Comparison of ENCODE assay signal across 8 cellular contexts in genomic region chr2:148020036-148020357, GRCh38. TPM values are rescaled to one million over a fixed set of nuclear protein-coding genes. Genes with fewer than 3 reads are reported as not detected.
A peak's percentile ranks its signal among the peaks of the same experiment; 100 is the strongest.
DNase-seq lines count a peak whose midpoint lies in the region; ATAC-seq, FAIRE-seq and TF ChIP-seq lines count a peak whose summit lies in the region.

No MANE protein-coding gene starts in this region.

- RAD21 ChIA-PET in GM12878 (lab: Charles Lee; ENCODE audit: unreplicated experiment), result interaction anchor here (1.2 to 7.9 kb wide), 7 partner anchors 19 to 489 kb away, joined by 3 to 90 read pairs (median 12); no protein-coding TSS in a partner anchor

- no peaks in the 10 kb centered on the region for H3K9me3 ChIP-seq in HUES64 (ENCODE audit: insufficient read depth, low read depth, low read length)
- H3K9me3 ChIP-seq in GM12878 (replicated peaks; ENCODE audit: control insufficient read depth, insufficient read depth, low read length), result peaks cover 5% of the 10 kb centered on the region; the same call in 2 of the 3 replicates
- H3K9me3 ChIP-seq in right lobe of liver, result no peaks in the 10 kb centered on the region
- no peaks in the 10 kb centered on the region for H3K9me3 ChIP-seq in upper lobe of left lung

- peak overlapping the region; percentile 83 for H2AFZ ChIP-seq in GM12878 (ENCODE audit: control insufficient read depth, low read depth, low read length)

- H3K27me3 ChIP-seq in HUES64 (ENCODE audit: insufficient read depth, low read length) (no peaks in the 10 kb centered on the region), GM12878 (replicated peaks in 1 of 2; ENCODE audit: control insufficient read depth in 2 of 2, insufficient read depth in 2 of 2, low read length in 1 of 2) (no peaks in the 10 kb centered on the region), right lobe of liver (no peaks in the 10 kb centered on the region), upper lobe of left lung (no peaks in the 10 kb centered on the region)

- TF ChIP-seq POLR2A in GM12878 (IDR thresholded peaks at IDR 0.05; ENCODE audit: low read depth, low read length), result no peak
- TF ChIP-seq POLR2A in right lobe of liver (IDR thresholded peaks at IDR 0.05), result no peak
- TF ChIP-seq POLR2A in upper lobe of left lung (IDR thresholded peaks at IDR 0.05), result no peak

- SMC1A ChIA-PET in GM12878 (lab: Charles Lee; ENCODE audit: uncharacterized antibody, unreplicated experiment), result interaction anchor here (1.0 to 17.7 kb wide), 10 partner anchors 9 to 489 kb away, joined by 3 to 177 read pairs (median 8); no protein-coding TSS in a partner anchor

- H3K9ac ChIP-seq in HUES64 (ENCODE audit: low read depth, low read length) (peak overlapping the region; percentile 89), GM12878 (ENCODE audit: control insufficient read depth, insufficient read depth, low read length) (peak overlapping the region; percentile 62)

- 2% methylated on average over 9 of the region's 9 CpGs for WGBS in HUES64
- 1% methylated on average over 9 of the region's 9 CpGs for WGBS in GM12878 (ENCODE audit: insufficient coverage, insufficient replicate concordance, low lambda C conversion rate, missing lambda C conversion rate)
- WGBS in right lobe of liver (ENCODE audit: insufficient coverage, low coverage, low lambda C conversion rate, missing lambda C conversion rate), result 0% methylated on average over 9 of the region's 9 CpGs
- WGBS in upper lobe of left lung, 2 donors, result 1 to 4% methylated on average over 9 of the region's 9 CpGs

- peak overlapping the region; percentile 69 for H3K4me2 ChIP-seq in GM12878 (ENCODE audit: control insufficient read depth, insufficient read depth)

- no peak for FAIRE-seq in GM12878 (lab: Jason Lieb, UNC)

- BruUV-seq in GM12878 (replicated peaks; lab: Mats Ljungman, UMichigan), result TSS peak; percentile 76

- no peak for TF ChIP-seq CTCF in GM12878 (IDR thresholded peaks at IDR 0.05 in 2 of 3, conservative IDR thresholded peaks at IDR 0.05 in 1 of 3; ENCODE audit: control insufficient read depth in 2 of 3, extremely low read depth in 1 of 3, insufficient read depth in 1 of 3, low read depth in 3 of 3, low read length in 3 of 3)
- no peak for TF ChIP-seq CTCF in right lobe of liver (IDR thresholded peaks at IDR 0.05)
- TF ChIP-seq CTCF in upper lobe of left lung (IDR thresholded peaks at IDR 0.05), result no peak

- H4K20me1 ChIP-seq in GM12878 (ENCODE audit: control insufficient read depth, insufficient read depth), result no peaks in the 10 kb centered on the region

- intact Hi-C loops in GM12878 (cut with micrococcal nuclease; ENCODE audit: unreplicated experiment), result loop anchor here (2.0 to 10.0 kb wide), 3 partner anchors 29 to 625 kb away; partner anchors contain the start of gene EPC2
- intact Hi-C loops in right lobe of liver (cut with DNase I), result no loop called here

- H3K36me3 ChIP-seq in HUES64 (ENCODE audit: insufficient read depth, low read length) (no peaks in the 10 kb centered on the region), GM12878 (ENCODE audit: control insufficient read depth in 2 of 2, insufficient read depth in 2 of 2, low read length in 1 of 2) (peaks cover 0 to 3% of the 10 kb centered on the region in 2 experiments; a peak in 2 of 4 replicates), right lobe of liver (no peaks in the 10 kb centered on the region), upper lobe of left lung (no peaks in the 10 kb centered on the region)

- H3K79me2 ChIP-seq in GM12878 (ENCODE audit: control insufficient read depth, insufficient read depth, low read length), result peaks cover 91% of the 10 kb centered on the region

- ATAC-seq in GM18499 (IDR thresholded peaks at IDR 0.05; ENCODE audit: insufficient read depth, unreplicated experiment) (peak; percentile 23), GM12878 (peak; percentile 32), right lobe of liver (no peak), upper lobe of left lung (ENCODE audit: low FRiP score in 2 of 2) (peak; percentile 13 to 15), GM18502 (IDR thresholded peaks at IDR 0.05; ENCODE audit: poor library complexity, unreplicated experiment) (no peak)

- DNase-seq in GM12878 (ENCODE audit: low read depth, low spot score) (no peak), right lobe of liver (no peak), upper lobe of left lung (no peak), NCI-H2081 (lab: John Stamatoyannopoulos, UW) (no peak)
- no peak for DNase-seq in activated CD4-positive, alpha-beta T cell treated with anti-CD3 and anti-CD28 coated beads for 4 hours

- POLR2A ChIA-PET in GM12878 (lab: Charles Lee), result interaction anchor here (0.6 to 4.9 kb wide), 10 partner anchors 12 to 39 kb away, joined by 3 to 57 read pairs (median 8); no protein-coding TSS in a partner anchor

- H3K4me3 ChIP-seq in HUES64 (ENCODE audit: low read length) (peak overlapping the region; percentile 98), GM12878 (peak overlapping the region; percentile 99), right lobe of liver (peak overlapping the region; percentile 83 to 92 (median 90)), upper lobe of left lung (peak overlapping the region; percentile 73 to 89 (median 85))

- TF ChIP-seq RAD21 in GM12878 (IDR thresholded peaks at IDR 0.05; ENCODE audit: insufficient read depth, low read depth, low read length), result no peak

- TF ChIP-seq EP300 in GM12878 (IDR thresholded peaks at IDR 0.05; ENCODE audit: borderline replicate concordance in 1 of 2, control insufficient read depth in 1 of 2, low read depth in 2 of 2, low read length in 2 of 2) (no peak), upper lobe of left lung (IDR thresholded peaks at IDR 0.05) (no peak)

- H3K4me1 ChIP-seq in HUES64 (ENCODE audit: insufficient read depth, low read length) (peaks cover 30% of the 10 kb centered on the region), GM12878 (ENCODE audit: control insufficient read depth, insufficient read depth, low read length) (no peaks in the 10 kb centered on the region), right lobe of liver (peaks cover 0 to 31% (median 13%) of the 10 kb centered on the region in 4 donors), upper lobe of left lung (peaks cover 29 to 41% (median 35%) of the 10 kb centered on the region in 4 donors)

- CTCF ChIA-PET in GM12878 (lab: Yijun Ruan, JAX), result interaction anchor here (1.2 to 2.5 kb wide), 6 partner anchors 22 to 489 kb away, joined by 3 to 11 read pairs (median 6); no protein-coding TSS in a partner anchor

- H3K27ac ChIP-seq in HUES64 (ENCODE audit: low read depth, low read length) (peak overlapping the region; percentile 80), GM12878 (ENCODE audit: control insufficient read depth, insufficient read depth) (peak overlapping the region; percentile 77), right lobe of liver (peak overlapping the region; percentile 56 to 72 (median 63)), upper lobe of left lung (peak overlapping the region; percentile 93 to 98 (median 95))

- in situ Hi-C loops in GM12878 (cut with MboI), result no loop called here

RNA-seq across cellular contexts. Expression of gene ORC4, which starts 0.5 kb away (rescaled TPM):
- 59.5 TPM for polyA plus RNA-seq in HUES64 (2013, experiment 1 of 2)
- 69.7 TPM for polyA plus RNA-seq in HUES64 (2013, experiment 2 of 2)
- 192 and 216 TPM in 2 replicates for total RNA-seq in GM12878 (2013; cell fraction: nucleolus; rRNA removed)
- total RNA-seq in GM12878 (2014; rRNA removed) (25.7 and 27.2 TPM in 2 replicates), GM12878 (2014; rRNA removed; fragmentation: Illumina TruSeq; extraction: Trizol) (32.9 and 35.6 TPM in 2 replicates), GM12878 (2021) (36.6 and 38.2 TPM in 2 replicates), right lobe of liver (10 to 100 TPM; 18.6 to 61.4 (median 22.9) TPM), upper lobe of left lung (10 to 100 TPM; 21.9 to 48.5 (median 27.9) TPM)
- 6.7 TPM for polyA plus RNA-seq in GM12878 (2011; ENCODE audit: low read depth)
- polyA plus RNA-seq in GM12878 (2011; rRNA removed) (55.9 and 98.2 TPM in 2 replicates), GM12878 (2014; fragmentation: Illumina TruSeq; extraction: Trizol) (56.7 and 74.2 TPM in 2 replicates), GM12878 (2014; fragmentation: Nextera tagmentation; extraction: Ambion mirVana) (10 to 100 TPM; 31.3 to 71.3 TPM), GM12878 (2014; rRNA removed) (32.0 and 48.3 TPM in 2 replicates), GM12878 (2016; fragmentation: Nextera tagmentation; extraction: Ambion mirVana) (10 to 100 TPM; 62.3 to 65.5 TPM)
- 12.6 and 33.1 TPM in 2 replicates for polyA plus RNA-seq in GM12878 (2011; cell fraction: cytosol; rRNA removed)
- polyA plus RNA-seq in GM12878 (2011; cell fraction: nucleus; rRNA removed), result 32.5 and 43.1 TPM in 2 replicates
- polyA plus RNA-seq in GM12878 (2012), result 17.9 and 29.9 TPM in 2 replicates
- polyA minus RNA-seq in GM12878 (2011; rRNA and poly(A)+ RNA removed), result 24.7 and 35.3 TPM in 2 replicates
- 16.2 and 18.5 TPM in 2 replicates for polyA minus RNA-seq in GM12878 (2011; cell fraction: cytosol; rRNA and poly(A)+ RNA removed)
- polyA minus RNA-seq in GM12878 (2011; cell fraction: nucleus; rRNA and poly(A)+ RNA removed), result 45.8 and 75.0 TPM in 2 replicates

RNA-seq across cellular contexts. Expression of gene MBD5, which starts 0.9 kb away (rescaled TPM):
- polyA plus RNA-seq in HUES64 (2013, experiment 1 of 2), result 13.4 TPM
- 13.3 TPM for polyA plus RNA-seq in HUES64 (2013, experiment 2 of 2)
- 608 and 633 TPM in 2 replicates for total RNA-seq in GM12878 (2013; cell fraction: nucleolus; rRNA removed)
- total RNA-seq in GM12878 (2014; rRNA removed), result 23.0 and 24.8 TPM in 2 replicates
- total RNA-seq in GM12878 (2014; rRNA removed; fragmentation: Illumina TruSeq; extraction: Trizol), result 27.4 and 34.2 TPM in 2 replicates
- 35.5 and 38.0 TPM in 2 replicates for total RNA-seq in GM12878 (2021)
- polyA plus RNA-seq in GM12878 (2011; ENCODE audit: low read depth), result 19.0 TPM
- 58.0 and 71.0 TPM in 2 replicates for polyA plus RNA-seq in GM12878 (2011; rRNA removed)
- 23.0 and 24.2 TPM in 2 replicates for polyA plus RNA-seq in GM12878 (2011; cell fraction: cytosol; rRNA removed)
- polyA plus RNA-seq in GM12878 (2011; cell fraction: nucleus; rRNA removed), result 63.2 and 80.7 TPM in 2 replicates
- polyA plus RNA-seq in GM12878 (2012), result 17.0 and 22.3 TPM in 2 replicates
- 19.1 and 26.5 TPM in 2 replicates for polyA plus RNA-seq in GM12878 (2014; fragmentation: Illumina TruSeq; extraction: Trizol)
- 1 to 10 TPM; 7.4 to 9.2 TPM for polyA plus RNA-seq in GM12878 (2014; fragmentation: Nextera tagmentation; extraction: Ambion mirVana)
- 15.8 and 17.7 TPM in 2 replicates for polyA plus RNA-seq in GM12878 (2014; rRNA removed)
- 10 to 100 TPM; 19.3 to 23.6 TPM for polyA plus RNA-seq in GM12878 (2016; fragmentation: Nextera tagmentation; extraction: Ambion mirVana)
- 170 and 171 TPM in 2 replicates for polyA minus RNA-seq in GM12878 (2011; rRNA and poly(A)+ RNA removed)
- 11.1 and 24.5 TPM in 2 replicates for polyA minus RNA-seq in GM12878 (2011; cell fraction: cytosol; rRNA and poly(A)+ RNA removed)
- 432 and 827 TPM in 2 replicates for polyA minus RNA-seq in GM12878 (2011; cell fraction: nucleus; rRNA and poly(A)+ RNA removed)
- total RNA-seq in right lobe of liver, result 10 to 100 TPM in 3 of 6 experiments, 1 to 10 TPM in 3; 7.9 to 15.6 (median 11.9) TPM
- total RNA-seq in upper lobe of left lung, result 10 to 100 TPM; 22.6 to 99.5 (median 27.5) TPM

Comparison
In these comparisons a context has a peak if more than half of its experiments do, and no peak if none do; other contexts are left out.
1. ATAC-seq: peak in GM18499 (single experiment), GM12878 (single experiment) and upper lobe of left lung (2 of 2); none in right lobe of liver (0 of 4) and GM18502 (single experiment).
2. Peak in every context shown above with its lines, with median percentiles within 50 percentile points of each other: H3K27ac ChIP-seq and H3K4me3 ChIP-seq.